ENCODE assay signal across 21 cellular contexts in genomic region chr22:45033136-45033535, GRCh38. TPM values are rescaled to one million over a fixed set of nuclear protein-coding genes. Genes with fewer than 3 reads are reported as not detected.
"Had no signal": no experiment of that assay in that cellular context is flagged by ENCODE, and none has a peak within 500 bp of the region (broad histone marks: within the 10 kb centered on the region; RNA-seq: fewer than 3 reads in every experiment).

No MANE protein-coding gene starts in this region.

- H3K36me3 ChIP-seq: esophagus muscularis mucosa, heart right ventricle, neural progenitor cell, right atrium auricular region, spleen, suprapubic skin, tibial artery had no signal

- DNase-seq: activated CD4-positive, alpha-beta T cell treated with anti-CD3 and anti-CD28 coated beads for 4 hours; activated CD4-positive, alpha-beta T cell treated with anti-CD3 and anti-CD28 coated beads, Interleukin-2, amount 50 U/mL, for 4 hours; activated naive CD4-positive, alpha-beta T cell; activated T-cell treated with anti-CD3 and anti-CD28 coated beads for 4 hours; activated T-cell treated with anti-CD3 and anti-CD28 coated beads, Interleukin-2, amount 50 U/mL, for 72 hours; anterior cingulate cortex; body of pancreas; dermis blood vessel endothelial cell; effector CD4-positive, alpha-beta T cell; foreskin keratinocyte; heart right ventricle; natural killer cell; spleen; stimulated activated naive CD4-positive, alpha-beta T cell; tibial artery had no signal

- ATAC-seq: activated T-cell treated with anti-CD3 and anti-CD28 coated beads, Interleukin-2, amount 50 U/mL, for 72 hours; body of pancreas; foreskin keratinocyte; heart right ventricle; natural killer cell had no signal

- H3K27me3 ChIP-seq: body of pancreas, neural progenitor cell, right atrium auricular region had no signal

- H2AFZ ChIP-seq: neural progenitor cell had no signal

- H3K4me3 ChIP-seq: body of pancreas, esophagus muscularis mucosa, heart right ventricle, neural progenitor cell, right atrium auricular region, spleen, suprapubic skin, tibial artery had no signal

- H3K4me1 ChIP-seq: body of pancreas, foreskin keratinocyte, heart right ventricle, neural progenitor cell, right atrium auricular region, spleen, suprapubic skin, tibial artery had no signal

- H3K27ac ChIP-seq: body of pancreas, esophagus muscularis mucosa, foreskin keratinocyte, heart right ventricle, neural progenitor cell, right atrium auricular region, spleen, suprapubic skin, tibial artery had no signal

- H3K4me2 ChIP-seq: neural progenitor cell had no signal

- H3K9ac ChIP-seq: neural progenitor cell had no signal

- H3K9me3 ChIP-seq: body of pancreas, esophagus muscularis mucosa, heart right ventricle, right atrium auricular region, spleen, suprapubic skin, tibial artery had no signal

RNA-seq across cellular contexts. Expression of gene PHF21B, which starts 23.3 kb away (rescaled TPM):
- total RNA-seq: dermis blood vessel endothelial cell, glomerular endothelial cell, natural killer cell, pulmonary artery endothelial cell, suprapubic skin had no signal
